Comparison of ENCODE assay signal across 1 cellular context in the genomic region with DNA sequence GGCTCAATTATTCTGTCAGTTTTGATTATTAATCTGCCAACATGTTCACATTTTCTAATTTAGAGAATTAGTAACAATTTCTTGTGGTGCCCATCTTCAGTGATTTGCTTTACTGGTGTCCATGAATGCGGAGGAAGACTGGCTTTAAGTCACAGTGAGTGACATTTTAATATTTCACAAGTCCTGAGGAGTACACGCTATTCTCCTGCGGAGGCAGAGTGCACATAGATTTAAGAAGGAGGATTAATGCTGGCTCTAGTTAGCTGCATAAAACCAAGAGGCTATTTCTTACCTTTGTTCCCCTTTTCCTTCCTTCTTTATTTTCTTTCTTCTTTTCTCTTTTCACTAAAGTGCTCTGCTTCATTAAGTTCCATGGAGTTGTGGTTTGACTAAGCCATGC.
TF ChIP-seq lines count a peak whose summit lies in the region.

No MANE protein-coding gene starts in this region.

TF ChIP-seq in GM23338, 12 proteins besides CTCF, POLR2A, EP300 and RAD21 (continued from another document):
- TF ChIP-seq, protein P1, sequence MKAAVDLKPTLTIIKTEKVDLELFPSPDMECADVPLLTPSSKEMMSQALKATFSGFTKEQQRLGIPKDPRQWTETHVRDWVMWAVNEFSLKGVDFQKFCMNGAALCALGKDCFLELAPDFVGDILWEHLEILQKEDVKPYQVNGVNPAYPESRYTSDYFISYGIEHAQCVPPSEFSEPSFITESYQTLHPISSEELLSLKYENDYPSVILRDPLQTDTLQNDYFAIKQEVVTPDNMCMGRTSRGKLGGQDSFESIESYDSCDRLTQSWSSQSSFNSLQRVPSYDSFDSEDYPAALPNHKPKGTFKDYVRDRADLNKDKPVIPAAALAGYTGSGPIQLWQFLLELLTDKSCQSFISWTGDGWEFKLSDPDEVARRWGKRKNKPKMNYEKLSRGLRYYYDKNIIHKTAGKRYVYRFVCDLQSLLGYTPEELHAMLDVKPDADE (IDR thresholded peaks at IDR 0.05), result no peak
- TF ChIP-seq JUNB (IDR thresholded peaks at IDR 0.05; ENCODE audit: unreplicated experiment), result no peak
